ENCODE assay signal across 20 cellular contexts in genomic region chr20:61665746-61666470, GRCh38.
DNase-seq lines count a peak whose midpoint lies in the region; ATAC-seq, FAIRE-seq and TF ChIP-seq lines count a peak whose summit lies in the region.
"Had no signal": no experiment of that assay in that cellular context is flagged by ENCODE, and none has a peak within 500 bp of the region (broad histone marks: within the 10 kb centered on the region; RNA-seq: fewer than 3 reads in every experiment).

No MANE protein-coding gene starts in this region.

- H3K18ac ChIP-seq in H1 (ENCODE audit: extremely low read depth, low read length), result no peak overlapping the region

- no peak for TF ChIP-seq CTCF in heart right ventricle (IDR thresholded peaks at IDR 0.05)
- no peak for TF ChIP-seq CTCF in H1 (IDR thresholded peaks at IDR 0.05; ENCODE audit: control extremely low read depth in 1 of 3, insufficient read depth in 1 of 3, low read depth in 1 of 3, low read length in 3 of 3)
- no peak for TF ChIP-seq CTCF in neural crest cell (conservative IDR thresholded peaks at IDR 0.05)

- no peak overlapping the region for H3K14ac ChIP-seq in H1 (ENCODE audit: insufficient read length)

- no peak overlapping the region for H3K4me3 ChIP-seq in heart right ventricle
- no peak overlapping the region for H3K4me3 ChIP-seq in BLaER1
- no peak overlapping the region for H3K4me3 ChIP-seq in H1 (ENCODE audit: extremely low read depth in 1 of 4, insufficient read depth in 2 of 4, low read depth in 3 of 4, low read length in 4 of 4)
- no peak overlapping the region for H3K4me3 ChIP-seq in MG63

- H3K36me3 Mint-ChIP-seq in neural crest cell (ENCODE audit: low read depth), result no peaks in the 10 kb centered on the region
- H3K36me3 Mint-ChIP-seq: CD8-positive, alpha-beta T cell had no signal

- H2AFZ ChIP-seq in H1 (ENCODE audit: low read length), result no peak overlapping the region

- no peaks in the 10 kb centered on the region for H3K27me3 Mint-ChIP-seq in neural crest cell (ENCODE audit: low read depth)
- H3K27me3 Mint-ChIP-seq: B cell had no signal

- 77 to 79% methylated on average over 22 of the region's 22 CpGs for WGBS in heart right ventricle, 2 donors
- WGBS in H1 (ENCODE audit: extremely low coverage in 1 of 2, insufficient coverage in 1 of 2, insufficient read length in 1 of 2, insufficient replicate concordance in 2 of 2, low coverage in 1 of 2, low lambda C conversion rate in 2 of 2, missing lambda C conversion rate in 1 of 2), 2 experiments, result 85% methylated on average over 22 of the region's 22 CpGs; no CpG with 5 or more reads in 1 of the 2 experiments

- H3K4me1 ChIP-seq in heart right ventricle (no peaks in the 10 kb centered on the region), BLaER1 (peaks cover 88% of the 10 kb centered on the region), H1 (replicated peaks in 1 of 4; ENCODE audit: control insufficient read depth in 3 of 4, insufficient read depth in 4 of 4, low read length in 3 of 4) (peaks cover 0 to 5% (median 0%) of the 10 kb centered on the region in 4 experiments; a peak in 2 of 7 replicates)
- H3K4me1 ChIP-seq: Caco-2 had no signal

- H4K91ac ChIP-seq in H1 (replicated peaks; ENCODE audit: insufficient read length, low read length), result no peak overlapping the region

- no peak for TF ChIP-seq RAD21 in H1 (IDR thresholded peaks at IDR 0.05 in 1 of 2, conservative IDR thresholded peaks at IDR 0.05 in 1 of 2; ENCODE audit: low read depth in 2 of 2, low read length in 2 of 2)

- H3K79me1 ChIP-seq in H1 (ENCODE audit: low read depth, low read length), result no peaks in the 10 kb centered on the region

- H3K27ac Mint-ChIP-seq in neural crest cell (ENCODE audit: unreplicated experiment), result peak overlapping the region; percentile 67
- H3K27ac Mint-ChIP-seq: B cell; CD8-positive, alpha-beta T cell had no signal

- H4K20me1 ChIP-seq in BLaER1 (no peaks in the 10 kb centered on the region), H1 (replicated peaks in 1 of 2; ENCODE audit: control insufficient read depth in 1 of 2, insufficient read depth in 2 of 2, low read length in 2 of 2) (peaks cover 5 to 8% of the 10 kb centered on the region in 2 experiments)

- no peak overlapping the region for H3K56ac ChIP-seq in H1 (replicated peaks; ENCODE audit: insufficient read length, low read depth, low read length)

- H3K9ac ChIP-seq in BLaER1, result peak overlapping the region; percentile 52; the same call in 1 of the 2 replicates
- no peak overlapping the region; a peak in 1 of 7 replicates for H3K9ac ChIP-seq in H1 (replicated peaks in 1 of 4; ENCODE audit: extremely low read depth in 1 of 4, low read depth in 3 of 4, low read length in 3 of 4)

- H3K4me2 ChIP-seq in BLaER1 (peak overlapping the region; percentile 86), H1 (ENCODE audit: insufficient read depth in 1 of 2, low read depth in 2 of 2, low read length in 2 of 2) (no peak overlapping the region)

- CTCF ChIA-PET in H1 (lab: Charles Lee; ENCODE audit: partially characterized antibody), result interaction anchor here (1.2 to 1.5 kb wide), 2 partner anchors 15 to 18 kb away, joined by 3 to 6 read pairs; no protein-coding TSS in a partner anchor

- H2AK5ac ChIP-seq in H1 (ENCODE audit: low read depth, low read length), result no peak overlapping the region

- no peak overlapping the region for H4K5ac ChIP-seq in H1 (ENCODE audit: insufficient read length, low read depth, low read length)

- FAIRE-seq in H1 (lab: Jason Lieb, UNC), result no peak
- FAIRE-seq: A204.1, G401.6, GM12892 had no signal

- no peaks in the 10 kb centered on the region; the same call in 1 of the 2 replicates for H3K23me2 ChIP-seq in H1 (ENCODE audit: low read depth, low read length)

- peak overlapping the region; percentile 76; the same call in 1 of the 2 replicates for H4K8ac ChIP-seq in H1 (ENCODE audit: extremely low read depth, insufficient read depth, low read length)

- no peak for ATAC-seq in Right ventricle myocardium inferior
- ATAC-seq in heart right ventricle, result no peak
- ATAC-seq: CD8-positive, alpha-beta T cell had no signal

- H2BK20ac ChIP-seq in H1 (ENCODE audit: low read length), result no peak overlapping the region

- H3K27ac ChIP-seq in heart right ventricle (no peak overlapping the region), BLaER1 (peak overlapping the region; percentile 72), H1 (ENCODE audit: low read depth, low read length) (no peak overlapping the region)
- H3K27ac ChIP-seq: 22Rv1 had no signal

- POLR2A ChIA-PET in H1 (lab: Charles Lee; ENCODE audit: partially characterized antibody), result interaction anchor here (0.6 kb wide), 1 partner anchor 797 kb away, joined by 4 read pairs; no protein-coding TSS in a partner anchor

- TF ChIP-seq EP300 in H1 (IDR thresholded peaks at IDR 0.05; ENCODE audit: borderline replicate concordance in 1 of 2, low read depth in 2 of 2, low read length in 2 of 2), result no peak

- no peak for TF ChIP-seq POLR2A in H1 (IDR thresholded peaks at IDR 0.05; ENCODE audit: control extremely low read depth in 1 of 2, low read depth in 2 of 2, low read length in 2 of 2)

- no peak overlapping the region for H3K4ac ChIP-seq in H1 (replicated peaks; ENCODE audit: insufficient read length, low read depth, low read length)

- no peaks in the 10 kb centered on the region for H3K36me3 ChIP-seq in heart right ventricle
- H3K36me3 ChIP-seq in BLaER1, result no peaks in the 10 kb centered on the region
- H3K36me3 ChIP-seq in H1 (ENCODE audit: control insufficient read depth in 2 of 4, insufficient read depth in 4 of 4, low read length in 3 of 4), result no peaks in the 10 kb centered on the region
- H3K36me3 ChIP-seq in MG63, result no peaks in the 10 kb centered on the region

- DNase-seq in Right ventricle myocardium inferior (ENCODE audit: missing footprints), result peak; percentile 17
- DNase-seq in heart right ventricle, result no peak
- no peak for DNase-seq in H1 (ENCODE audit: low read depth in 1 of 2, low spot score in 2 of 2)
- DNase-seq in neural crest cell (ENCODE audit: low read depth, low spot score), result no peak
- no peak for DNase-seq in MG63
- no peak for DNase-seq in HUDEP-2 (lab: John Stamatoyannopoulos, UW; ENCODE audit: unreplicated experiment in 76 of 76)
- DNase-seq in activated CD4-positive, alpha-beta T cell treated with anti-CD3 and anti-CD28 coated beads, Interleukin-2, amount 50 U/mL, for 4 hours, result no peak
- DNase-seq: Caco-2; CD8-positive, alpha-beta T cell; DMS153; DND-41; GOT3; H7; HCEC 1CT had no signal

- H2BK120ac ChIP-seq in H1 (replicated peaks; ENCODE audit: low read depth, low read length), result no peak overlapping the region

- no peak overlapping the region for H3K23ac ChIP-seq in H1 (ENCODE audit: insufficient read length)

- no peak overlapping the region for H3K4me3 Mint-ChIP-seq in neural crest cell
- H3K4me3 Mint-ChIP-seq: B cell; CD8-positive, alpha-beta T cell had no signal

- no peak overlapping the region for H2BK12ac ChIP-seq in H1 (ENCODE audit: low read depth, low read length)

- H3K27me3 ChIP-seq in heart right ventricle (peaks cover 0 to 38% (median 0%) of the 10 kb centered on the region in 7 donors), BLaER1 (no peaks in the 10 kb centered on the region), H1 (replicated peaks in 1 of 4; ENCODE audit: control insufficient read depth in 3 of 4, extremely low read depth in 1 of 4, insufficient read depth in 3 of 4, low read length in 3 of 4) (peaks cover 0 to 7% (median 0%) of the 10 kb centered on the region in 4 experiments; a peak in 4 of 7 replicates), MG63 (peaks cover 5% of the 10 kb centered on the region; the same call in 1 of the 2 replicates)

- peaks cover 1% of the 10 kb centered on the region for H3K9me3 Mint-ChIP-seq in neural crest cell
- H3K9me3 Mint-ChIP-seq: CD8-positive, alpha-beta T cell had no signal

- H3K9me3 ChIP-seq in heart right ventricle (no peaks in the 10 kb centered on the region), BLaER1 (no peaks in the 10 kb centered on the region), H1 (ENCODE audit: insufficient read depth in 2 of 2, low read depth in 1 of 2, low read length in 1 of 2) (no peaks in the 10 kb centered on the region), MG63 (no peaks in the 10 kb centered on the region)
- H3K9me3 ChIP-seq: Caco-2 had no signal

- H2BK5ac ChIP-seq in H1 (ENCODE audit: low read depth, low read length), result no peak overlapping the region

- H3K79me2 ChIP-seq in H1 (ENCODE audit: control insufficient read depth in 1 of 2, insufficient read depth in 2 of 2, low read length in 2 of 2), result no peaks in the 10 kb centered on the region

- peaks cover 15% of the 10 kb centered on the region for H3K4me1 Mint-ChIP-seq in neural crest cell
- H3K4me1 Mint-ChIP-seq: B cell had no signal

- intact Hi-C loops in Right ventricle myocardium inferior (cut with DNase I) (no loop called here), heart right ventricle (cut with DNase I) (no loop called here)

- H2BK15ac ChIP-seq in H1 (ENCODE audit: low read length), result no peak overlapping the region

TF ChIP-seq in H1, 55 proteins besides CTCF, POLR2A, EP300 and RAD21 (continues in another document):
- no peak for TF ChIP-seq CBX8 (IDR thresholded peaks at IDR 0.05; ENCODE audit: borderline replicate concordance, low read depth, low read length)
- TF ChIP-seq ZNF274 (IDR thresholded peaks at IDR 0.05; ENCODE audit: borderline replicate concordance, extremely low read depth, low read length), result no peak
- no peak for TF ChIP-seq YY1 (IDR thresholded peaks at IDR 0.05; ENCODE audit: low read depth, low read length)
- no peak for TF ChIP-seq RXRA (IDR thresholded peaks at IDR 0.05; ENCODE audit: insufficient read depth, low read depth, low read length)
- TF ChIP-seq SP4 (IDR thresholded peaks at IDR 0.05; ENCODE audit: low read length), result no peak
- TF ChIP-seq BACH1 (IDR thresholded peaks at IDR 0.05; ENCODE audit: low read length), result no peak
- TF ChIP-seq TCF12 (IDR thresholded peaks at IDR 0.05; ENCODE audit: low read depth, low read length), result no peak
- TF ChIP-seq NRF1 (IDR thresholded peaks at IDR 0.05; ENCODE audit: low read depth, low read length), result no peak
- TF ChIP-seq RFX5 (IDR thresholded peaks at IDR 0.05; ENCODE audit: borderline replicate concordance, low read depth, low read length), result no peak
- TF ChIP-seq SP1 (IDR thresholded peaks at IDR 0.05; ENCODE audit: low read depth, low read length), result no peak
